Comparison of ENCODE assay signal across 33 cellular contexts in the genomic region with DNA sequence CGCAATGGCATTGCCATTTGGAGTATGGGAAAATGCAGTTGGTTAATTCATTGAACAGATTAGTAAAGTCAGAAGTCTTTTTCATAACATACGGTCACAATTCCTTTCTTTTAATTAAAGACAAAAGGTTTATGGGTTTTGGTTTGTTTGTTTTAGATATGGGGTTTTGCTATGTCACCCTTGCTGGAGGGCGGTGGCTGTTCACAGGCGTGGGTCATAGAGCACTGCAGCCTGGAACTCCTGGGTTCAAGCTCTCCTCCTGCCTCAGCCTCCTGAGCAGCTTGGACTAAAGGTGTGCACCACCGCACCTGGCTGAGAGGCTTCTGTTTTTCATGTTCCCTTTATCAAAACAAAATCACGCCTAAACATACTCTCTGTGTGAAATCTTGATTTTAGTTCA. TPM values are rescaled to one million over a fixed set of nuclear protein-coding genes. Genes with fewer than 3 reads are reported as not detected.
"Had no signal": no experiment of that assay in that cellular context is flagged by ENCODE, and none has a peak within 500 bp of the region (broad histone marks: within the 10 kb centered on the region; RNA-seq: fewer than 3 reads in every experiment).

No MANE protein-coding gene starts in this region.

- H3K27me3 ChIP-seq: ascending aorta, cardiac muscle cell had no signal

- ATAC-seq: activated CD4-positive, alpha-beta T cell treated with anti-CD3 and anti-CD28 coated beads for 36 hours; activated CD4-positive, CD25-positive, alpha-beta regulatory T cell treated with anti-CD3 and anti-CD28 coated beads, Interleukin-2, amount 50 U/mL, for 24 hours; activated CD8-positive, alpha-beta memory T cell treated with anti-CD3 and anti-CD28 coated beads, Interleukin-2, amount 10 ng/mL, durations not matched to agents 7 days and 5 days; activated CD8-positive, alpha-beta T cell treated with anti-CD3 and anti-CD28 coated beads, Interleukin-2, amount 10 ng/mL, durations not matched to agents 7 days and 5 days; activated naive CD8-positive, alpha-beta T cell treated with anti-CD3 and anti-CD28 coated beads, Interleukin-2, amount 50 U/mL, for 24 hours; WTC11 had no signal

- H3K4me1 ChIP-seq: ascending aorta had no signal

- H3K9me3 ChIP-seq: ascending aorta had no signal

- H3K4me3 ChIP-seq: ascending aorta, cardiac muscle cell had no signal

- H3K36me3 ChIP-seq: cardiac muscle cell had no signal

- FAIRE-seq: bronchial epithelial cell, TTC549 had no signal

- DNase-seq: activated CD4-positive, alpha-beta memory T cell treated with anti-CD3 and anti-CD28 coated beads, Interleukin-2, amount 10 ng/mL, durations not matched to agents 7 days and 5 days; activated CD4-positive, alpha-beta T cell treated with anti-CD3 and anti-CD28 coated beads for 1 hour; activated CD4-positive, alpha-beta T cell treated with anti-CD3 and anti-CD28 coated beads for 36 hours; activated CD4-positive, alpha-beta T cell treated with anti-CD3 and anti-CD28 coated beads for 48 hours; activated CD4-positive, alpha-beta T cell treated with anti-CD3 and anti-CD28 coated beads, Interleukin-2, amount 10 ng/mL, durations not matched to agents 7 days and 5 days; activated CD4-positive, alpha-beta T cell treated with anti-CD3 and anti-CD28 coated beads, Interleukin-2, amount 50 U/mL, for 48 hours; activated CD4-positive, CD25-positive, alpha-beta regulatory T cell; activated CD8-positive, alpha-beta memory T cell treated with anti-CD3 and anti-CD28 coated beads for 24 hours; activated CD8-positive, alpha-beta memory T cell treated with anti-CD3 and anti-CD28 coated beads, Interleukin-2, amount 10 ng/mL, durations not matched to agents 7 days and 5 days; activated CD8-positive, alpha-beta memory T cell treated with anti-CD3 and anti-CD28 coated beads, Interleukin-2, amount 50 U/mL, for 48 hours; activated CD8-positive, alpha-beta T cell treated with anti-CD3 and anti-CD28 coated beads, Interleukin-2, amount 10 ng/mL, durations not matched to agents 7 days and 5 days; activated effector memory CD4-positive, alpha-beta T cell treated with Interleukin-2 at 50 U/mL for 16 hours; activated gamma-delta T cell; activated naive CD4-positive, alpha-beta T cell treated with anti-CD3 and anti-CD28 coated beads, Interleukin-2, amount 10 ng/mL, durations not matched to agents 7 days and 5 days; activated naive CD4-positive, alpha-beta T cell treated with Interleukin-2 at 50 U/mL for 16 hours; activated naive CD8-positive, alpha-beta T cell treated with anti-CD3 and anti-CD28 coated beads, Interleukin-2, amount 10 ng/mL, durations not matched to agents 7 days and 5 days; activated naive CD8-positive, alpha-beta T cell treated with anti-CD3 and anti-CD28 coated beads, Interleukin-2, amount 50 U/mL, for 24 hours; activated T-cell treated with anti-CD3 and anti-CD28 coated beads, Interleukin-2, amount 50 U/mL, for 24 hours; activated T-cell treated with anti-CD3 and anti-CD28 coated beads, Interleukin-2, amount 50 U/mL, for 48 hours; amygdala; anterior cingulate cortex; caudate nucleus; cerebellar nuclear complex; T-helper 1 cell; T-helper 2 cell; T-helper 9 cell; WERI-Rb-1 had no signal

- H3K27ac ChIP-seq: ascending aorta, cardiac muscle cell, WERI-Rb-1 had no signal

RNA-seq across cellular contexts. Expression of a gene that starts 18.7 kb away (rescaled TPM):
- total RNA-seq: ascending aorta had no signal
